Comparison of ENCODE assay signal across 13 cellular contexts in the genomic region with DNA sequence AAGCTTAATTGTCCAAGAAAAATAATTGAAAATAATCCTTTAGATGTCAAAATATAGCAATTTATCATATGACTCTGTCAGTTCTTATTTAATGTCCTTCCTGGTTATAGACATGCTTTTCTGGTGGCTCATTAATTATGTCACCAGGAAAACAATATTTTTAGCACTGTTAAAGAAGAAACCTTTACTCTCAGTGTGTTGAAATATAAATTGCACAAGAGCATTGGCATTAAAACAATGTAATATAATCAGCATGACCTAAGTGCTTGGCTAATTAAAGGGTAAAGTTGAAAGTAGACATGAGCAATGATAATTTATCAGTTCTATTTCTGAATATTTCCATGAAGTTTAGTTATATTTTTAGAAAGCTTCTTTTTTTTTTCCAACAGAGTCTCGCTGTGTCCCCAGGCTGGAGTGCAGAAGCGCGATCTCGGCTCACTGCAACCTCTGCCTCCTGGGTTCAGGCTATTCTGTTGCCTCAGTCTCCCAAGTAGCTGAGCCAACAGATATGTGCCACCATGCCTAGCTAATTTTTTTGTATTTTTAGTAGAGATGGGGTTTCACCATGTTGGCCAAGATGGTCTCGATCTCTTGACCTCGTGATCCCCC.
"Had no signal": no experiment of that assay in that cellular context is flagged by ENCODE, and none has a peak within 500 bp of the region (broad histone marks: within the 10 kb centered on the region; RNA-seq: fewer than 3 reads in every experiment).

No MANE protein-coding gene starts in this region.

- H3K27ac ChIP-seq: dorsolateral prefrontal cortex, prostate gland had no signal

- H3K36me3 ChIP-seq: prostate gland had no signal

- H3K9me3 ChIP-seq: prostate gland had no signal

- DNase-seq: activated CD4-positive, CD25-positive, alpha-beta regulatory T cell; activated CD8-positive, alpha-beta memory T cell treated with anti-CD3 and anti-CD28 coated beads, Interleukin-2, amount 10 ng/mL, durations not matched to agents 7 days and 5 days; activated effector memory CD4-positive, alpha-beta T cell treated with Interleukin-2 at 50 U/mL for 16 hours; activated T-cell treated with anti-CD3 and anti-CD28 coated beads, Interleukin-2, amount 50 U/mL, for 24 hours; amniotic stem cell; dorsolateral prefrontal cortex; immature natural killer cell; mesenchymal stem cell; occipital lobe; stimulated activated CD4-positive, alpha-beta T cell treated with anti-CD3 and anti-CD28 coated beads, Interleukin-4, amount 100 ng/mL, for 4 hours; stimulated activated naive CD8-positive, alpha-beta T cell treated with anti-CD3 and anti-CD28 coated beads, Interleukin-15, amount 100 ng/mL, for 72 hours; T-helper 17 cell had no signal

- H3K27me3 ChIP-seq: dorsolateral prefrontal cortex had no signal

- ATAC-seq: activated CD8-positive, alpha-beta memory T cell treated with anti-CD3 and anti-CD28 coated beads, Interleukin-2, amount 10 ng/mL, durations not matched to agents 7 days and 5 days; stimulated activated naive CD8-positive, alpha-beta T cell treated with anti-CD3 and anti-CD28 coated beads, Interleukin-15, amount 100 ng/mL, for 72 hours; T-helper 17 cell had no signal

- H3K4me1 ChIP-seq: prostate gland had no signal

- H3K4me3 ChIP-seq: dorsolateral prefrontal cortex, prostate gland had no signal
